Comparison of ENCODE assay signal across 1 cellular context in genomic region chr16:2975161-2975795, GRCh38.
TF ChIP-seq lines count a peak whose summit lies in the region.

No MANE protein-coding gene starts in this region.

TF ChIP-seq in GM12878, 131 proteins besides CTCF, POLR2A, EP300 and RAD21:
- TF ChIP-seq RBBP5 (conservative IDR thresholded peaks at IDR 0.05): no peak
- TF ChIP-seq SUZ12 (IDR thresholded peaks at IDR 0.05; ENCODE audit: unreplicated experiment): no peak
- no peak for TF ChIP-seq EZH2 (IDR thresholded peaks at IDR 0.05; ENCODE audit: borderline replicate concordance, control insufficient read depth, low read depth, low read length)
- TF ChIP-seq IRF3 (IDR thresholded peaks at IDR 0.05): no peak
- TF ChIP-seq KDM1A (IDR thresholded peaks at IDR 0.05; ENCODE audit: borderline replicate concordance): no peak
- TF ChIP-seq RB1 (IDR thresholded peaks at IDR 0.05; ENCODE audit: borderline replicate concordance): no peak
- TF ChIP-seq ATF3 (IDR thresholded peaks at IDR 0.05; ENCODE audit: borderline replicate concordance, extremely low read depth, low read depth, low read length): no peak
- no peak for TF ChIP-seq DPF2 (IDR thresholded peaks at IDR 0.05)
- TF ChIP-seq CHD4 (IDR thresholded peaks at IDR 0.05): no peak
- no peak for TF ChIP-seq MXI1 (IDR thresholded peaks at IDR 0.05; ENCODE audit: low read depth, low read length)
- TF ChIP-seq BRCA1 (IDR thresholded peaks at IDR 0.05; ENCODE audit: low read depth, low read length): no peak
- no peak for TF ChIP-seq NFYA (IDR thresholded peaks at IDR 0.05; ENCODE audit: borderline replicate concordance, low read depth, low read length)
- TF ChIP-seq FOXK2 (IDR thresholded peaks at IDR 0.05): no peak
- TF ChIP-seq NFXL1 (IDR thresholded peaks at IDR 0.05; ENCODE audit: borderline replicate concordance): no peak
- no peak for TF ChIP-seq TARDBP (IDR thresholded peaks at IDR 0.05; ENCODE audit: borderline replicate concordance)
- TF ChIP-seq ZNF24 (IDR thresholded peaks at IDR 0.05): no peak
- no peak for TF ChIP-seq ZNF217 (IDR thresholded peaks at IDR 0.05)
- TF ChIP-seq STAT3 (IDR thresholded peaks at IDR 0.05; ENCODE audit: low read depth, low read length): no peak
